In genomic region chr19:38247734-38248268, GRCh38 we compare ENCODE assay signal across 19 cellular contexts. TPM values are rescaled to one million over a fixed set of nuclear protein-coding genes. Genes with fewer than 3 reads are reported as not detected.
DNase-seq lines count a peak whose midpoint lies in the region; ATAC-seq and TF ChIP-seq lines count a peak whose summit lies in the region.
"Had no signal": no experiment of that assay in that cellular context is flagged by ENCODE, and none has a peak within 500 bp of the region (broad histone marks: within the 10 kb centered on the region; RNA-seq: fewer than 3 reads in every experiment).

No MANE protein-coding gene starts in this region.

- no peaks in the 10 kb centered on the region for H3K27me3 Mint-ChIP-seq in activated CD8-positive, alpha-beta memory T cell treated with anti-CD3 and anti-CD28 coated beads, Interleukin-2, amount 10 ng/mL, durations not matched to agents 7 days and 5 days
- H3K27me3 Mint-ChIP-seq in CD8-positive, alpha-beta T cell (ENCODE audit: low read depth), result peaks cover 7% of the 10 kb centered on the region
- H3K27me3 Mint-ChIP-seq: brain had no signal

- intact Hi-C loops in CD8-positive, alpha-beta T cell (cut with DNase I, micrococcal nuclease), result no loop called here

- H3K4me1 Mint-ChIP-seq in activated CD8-positive, alpha-beta memory T cell treated with anti-CD3 and anti-CD28 coated beads, Interleukin-2, amount 10 ng/mL, durations not matched to agents 7 days and 5 days, result peaks cover 9% of the 10 kb centered on the region
- peaks cover 4% of the 10 kb centered on the region for H3K4me1 Mint-ChIP-seq in CD8-positive, alpha-beta T cell (ENCODE audit: low read depth)

- no peak overlapping the region for H3K23ac ChIP-seq in mesenchymal stem cell (ENCODE audit: low read length in 2 of 2)

- no peak overlapping the region for H3K4me3 ChIP-seq in GM23248
- no peak overlapping the region for H3K4me3 ChIP-seq in mesenchymal stem cell (ENCODE audit: insufficient read depth in 1 of 2, low read depth in 1 of 2, low read length in 2 of 2)
- no peak overlapping the region for H3K4me3 ChIP-seq in CD8-positive, alpha-beta T cell (ENCODE audit: low read depth, low read length)
- H3K4me3 ChIP-seq: BLaER1, suprapubic skin had no signal

- no peaks in the 10 kb centered on the region for H3K9me3 Mint-ChIP-seq in activated CD8-positive, alpha-beta memory T cell treated with anti-CD3 and anti-CD28 coated beads, Interleukin-2, amount 10 ng/mL, durations not matched to agents 7 days and 5 days (ENCODE audit: low read depth)
- H3K9me3 Mint-ChIP-seq in CD8-positive, alpha-beta T cell, result no peaks in the 10 kb centered on the region
- H3K9me3 Mint-ChIP-seq: IgD-negative memory B cell, nephron progenitor cell had no signal

- peak overlapping the region; percentile 35 for H2BK120ac ChIP-seq in mesenchymal stem cell (ENCODE audit: low read depth, low read length)

- H3K9ac ChIP-seq in GM23248 (no peak overlapping the region), mesenchymal stem cell (ENCODE audit: low read length) (no peak overlapping the region)
- H3K9ac ChIP-seq: BLaER1 had no signal

- H3K36me3 ChIP-seq in GM23248 (ENCODE audit: low read depth) (no peaks in the 10 kb centered on the region), mesenchymal stem cell (ENCODE audit: control insufficient read depth in 1 of 2, insufficient read depth in 2 of 2, low read depth in 1 of 2, low read length in 2 of 2) (no peaks in the 10 kb centered on the region)
- no peaks in the 10 kb centered on the region for H3K36me3 ChIP-seq in CD8-positive, alpha-beta T cell (ENCODE audit: insufficient read depth, low read length)
- H3K36me3 ChIP-seq: suprapubic skin had no signal

- H3K27me3 ChIP-seq in GM23248 (replicated peaks; ENCODE audit: insufficient read depth), result no peaks in the 10 kb centered on the region
- H3K27me3 ChIP-seq in mesenchymal stem cell (ENCODE audit: control insufficient read depth in 1 of 2, insufficient read depth in 1 of 2, low read length in 2 of 2), result peaks cover 3 to 4% of the 10 kb centered on the region in 2 experiments
- H3K27me3 ChIP-seq in CD8-positive, alpha-beta T cell (ENCODE audit: insufficient read depth, low read length), result no peaks in the 10 kb centered on the region
- H3K27me3 ChIP-seq: BLaER1, suprapubic skin had no signal

- WGBS in GM23248 (ENCODE audit: low coverage in 1 of 2, low lambda C conversion rate in 2 of 2, missing lambda C conversion rate in 2 of 2), 2 experiments, result 83 to 84% methylated on average over 9 of the region's 9 CpGs
- 92% methylated on average over 8 of the region's 9 CpGs for WGBS in mesenchymal stem cell

- in situ Hi-C loops in GM23248 (cut with MboI), result no loop called here

- no peak overlapping the region for H3K14ac ChIP-seq in mesenchymal stem cell (ENCODE audit: low read length in 2 of 2)

- no peak overlapping the region for H2BK5ac ChIP-seq in mesenchymal stem cell (ENCODE audit: low read depth, low read length, poor library complexity, severe bottlenecking)

- no peak overlapping the region for H3K27ac Mint-ChIP-seq in activated CD8-positive, alpha-beta memory T cell treated with anti-CD3 and anti-CD28 coated beads, Interleukin-2, amount 10 ng/mL, durations not matched to agents 7 days and 5 days
- H3K27ac Mint-ChIP-seq in CD8-positive, alpha-beta T cell, result no peak overlapping the region
- H3K27ac Mint-ChIP-seq: brain, IgD-negative memory B cell, nephron progenitor cell had no signal

- H3K4me1 ChIP-seq in GM23248 (ENCODE audit: insufficient read depth) (peaks cover 19% of the 10 kb centered on the region), mesenchymal stem cell (ENCODE audit: control insufficient read depth, insufficient read depth, low read depth, low read length) (peaks cover 21% of the 10 kb centered on the region)
- no peaks in the 10 kb centered on the region for H3K4me1 ChIP-seq in CD8-positive, alpha-beta T cell (ENCODE audit: insufficient read depth, low read length)

- H3K9me3 ChIP-seq in GM23248 (ENCODE audit: low read depth) (no peaks in the 10 kb centered on the region), mesenchymal stem cell (ENCODE audit: control insufficient read depth, low read length) (no peaks in the 10 kb centered on the region)
- H3K9me3 ChIP-seq in CD8-positive, alpha-beta T cell (ENCODE audit: low read length), result no peaks in the 10 kb centered on the region
- H3K9me3 ChIP-seq: BLaER1, suprapubic skin had no signal

- H3K4me2 ChIP-seq in GM23248 (ENCODE audit: unreplicated experiment) (no peak overlapping the region), mesenchymal stem cell (ENCODE audit: low read length, poor library complexity, severe bottlenecking) (no peak overlapping the region)
- H3K4me2 ChIP-seq: BLaER1 had no signal

- H3K36me3 Mint-ChIP-seq in activated CD8-positive, alpha-beta memory T cell treated with anti-CD3 and anti-CD28 coated beads, Interleukin-2, amount 10 ng/mL, durations not matched to agents 7 days and 5 days, result no peaks in the 10 kb centered on the region
- H3K36me3 Mint-ChIP-seq in CD8-positive, alpha-beta T cell, result no peaks in the 10 kb centered on the region
- H3K36me3 Mint-ChIP-seq: brain had no signal

- POLR2A ChIA-PET in CD8-positive, alpha-beta T cell (lab: Charles Lee), result interaction anchor here (0.7 kb wide), 1 partner anchor 19 kb away, joined by 3 read pairs; no protein-coding TSS in a partner anchor

- TF ChIP-seq CTCF in CD8-positive, alpha-beta T cell (IDR thresholded peaks at IDR 0.05), result no peak

- H3K18ac ChIP-seq in mesenchymal stem cell (ENCODE audit: low read depth in 1 of 2, low read length in 2 of 2), result peak overlapping the region in 1 of 2 experiments; percentile 4

- H2BK15ac ChIP-seq in mesenchymal stem cell (ENCODE audit: low read depth, poor library complexity, severe bottlenecking), result no peak overlapping the region

- H3K27ac ChIP-seq in GM23248 (no peak overlapping the region), caudate nucleus (ENCODE audit: low read depth, low read length) (peak overlapping the region; percentile 48), mesenchymal stem cell (ENCODE audit: low read length, poor library complexity, severe bottlenecking) (no peak overlapping the region), substantia nigra (ENCODE audit: low read depth, low read length, poor library complexity, severe bottlenecking) (peak overlapping the region; percentile 58)
- no peak overlapping the region for H3K27ac ChIP-seq in CD8-positive, alpha-beta T cell (ENCODE audit: low read depth, low read length)
- H3K27ac ChIP-seq: BLaER1, suprapubic skin had no signal

- CTCF ChIA-PET in activated CD8-positive, alpha-beta memory T cell treated with anti-CD3 and anti-CD28 coated beads, Interleukin-2, amount 10 ng/mL, durations not matched to agents 7 days and 5 days (lab: Charles Lee), result interaction anchor here (0.5 to 2.5 kb wide), 2 partner anchors 70 to 126 kb away, joined by 3 to 9 read pairs; partner anchors contain the start of gene PSMD8
- CTCF ChIA-PET in CD8-positive, alpha-beta T cell (lab: Charles Lee), result interaction anchor here (0.9 to 6.4 kb wide), 2 partner anchors 86 to 88 kb away, joined by 5 to 62 read pairs; partner anchors contain the start of gene CATSPERG

- H4K20me1 ChIP-seq in GM23248 (ENCODE audit: insufficient read depth), result no peaks in the 10 kb centered on the region
- H4K20me1 ChIP-seq: BLaER1 had no signal

- no peak overlapping the region for H3K4ac ChIP-seq in mesenchymal stem cell (ENCODE audit: low read depth in 1 of 2, low read length in 2 of 2)

- H3K79me2 ChIP-seq in GM23248 (ENCODE audit: insufficient read depth), result no peaks in the 10 kb centered on the region

- DNase-seq in GM23248 (peak; percentile 41), caudate nucleus (lab: John Stamatoyannopoulos, UW) (peak in 24 of 61 donors; percentile 11 to 83 (median 37)), mesenchymal stem cell (no peak), substantia nigra (lab: John Stamatoyannopoulos, UW) (peak in 15 of 49 donors; percentile 5 to 75 (median 21)), activated gamma-delta T cell treated with Interleukin-2 at 50 U/mL for 16 hours (no peak)
- no peak for DNase-seq in activated CD8-positive, alpha-beta memory T cell treated with anti-CD3 and anti-CD28 coated beads, Interleukin-2, amount 10 ng/mL, durations not matched to agents 7 days and 5 days
- DNase-seq in CD8-positive, alpha-beta T cell, result no peak
- DNase-seq: DND-41, NCI-H1417, NCI-H345, nephron progenitor cell had no signal

- no peak overlapping the region for H3K4me3 Mint-ChIP-seq in activated CD8-positive, alpha-beta memory T cell treated with anti-CD3 and anti-CD28 coated beads, Interleukin-2, amount 10 ng/mL, durations not matched to agents 7 days and 5 days
- H3K4me3 Mint-ChIP-seq in CD8-positive, alpha-beta T cell, result no peak overlapping the region
- H3K4me3 Mint-ChIP-seq: brain, IgD-negative memory B cell, nephron progenitor cell had no signal

- no peak for ATAC-seq in activated CD8-positive, alpha-beta memory T cell treated with anti-CD3 and anti-CD28 coated beads, Interleukin-2, amount 10 ng/mL, durations not matched to agents 7 days and 5 days
- ATAC-seq in HG02981 (IDR thresholded peaks at IDR 0.05; ENCODE audit: unreplicated experiment), result no peak
- ATAC-seq in CD8-positive, alpha-beta T cell, result no peak

- no peak overlapping the region for H4K8ac ChIP-seq in mesenchymal stem cell (ENCODE audit: low read length)

- no peak overlapping the region for H2AK5ac ChIP-seq in mesenchymal stem cell (ENCODE audit: low read length, severe bottlenecking)

- no peak overlapping the region for H2BK12ac ChIP-seq in mesenchymal stem cell (ENCODE audit: low read length in 2 of 2)

- no peak overlapping the region for H4K91ac ChIP-seq in mesenchymal stem cell (ENCODE audit: low read length)

- no peaks in the 10 kb centered on the region for H3K79me1 ChIP-seq in mesenchymal stem cell (replicated peaks; ENCODE audit: low read length, poor library complexity, severe bottlenecking)

- H2AFZ ChIP-seq in GM23248 (no peak overlapping the region), mesenchymal stem cell (ENCODE audit: low read depth, low read length) (no peak overlapping the region)

- H3F3A ChIP-seq in GM23248 (ENCODE audit: insufficient read depth), result peaks cover 11% of the 10 kb centered on the region; the same call in 1 of the 2 replicates

- no peaks in the 10 kb centered on the region for H3K9me2 ChIP-seq in GM23248 (ENCODE audit: insufficient read depth)

RNA-seq across cellular contexts. Expression of gene PPP1R14A, which starts 8.4 kb away (rescaled TPM):
- total RNA-seq in GM23248 (2014; rRNA removed; shearing (Covaris generic)), result 0.65 TPM in 1 of 2 replicates, not detected in the other
- polyA plus RNA-seq in GM23248 (2016; fragmentation: Nextera tagmentation; extraction: Ambion mirVana), result 4.0 and 5.3 TPM in 2 replicates
- polyA plus RNA-seq in mesenchymal stem cell (2013, experiment 1 of 2), result 61.0 TPM
- polyA plus RNA-seq in mesenchymal stem cell (2013, experiment 2 of 2), result 54.2 TPM
- not detected for total RNA-seq in activated CD8-positive, alpha-beta memory T cell treated with anti-CD3 and anti-CD28 coated beads, Interleukin-2, amount 10 ng/mL, durations not matched to agents 7 days and 5 days
- total RNA-seq in CD8-positive, alpha-beta T cell, result not detected
- total RNA-seq: OCI-LY7 had no signal

RNA-seq across cellular contexts. Expression of gene SPINT2, which starts 16.6 kb away (rescaled TPM):
- 3.2 and 9.5 TPM in 2 replicates for total RNA-seq in GM23248 (2014; rRNA removed; shearing (Covaris generic))
- 9.3 and 9.8 TPM in 2 replicates for polyA plus RNA-seq in GM23248 (2016; fragmentation: Nextera tagmentation; extraction: Ambion mirVana)
- polyA plus RNA-seq in mesenchymal stem cell (2013, experiment 1 of 2), result 6.9 TPM
- 7.6 TPM for polyA plus RNA-seq in mesenchymal stem cell (2013, experiment 2 of 2)
- total RNA-seq in activated CD8-positive, alpha-beta memory T cell treated with anti-CD3 and anti-CD28 coated beads, Interleukin-2, amount 10 ng/mL, durations not matched to agents 7 days and 5 days, result 10 to 100 TPM in 1 of 2 experiments, 1 to 10 TPM in 1; 9.3 to 15.6 TPM
- 10 to 100 TPM; 35.7 to 38.2 TPM for total RNA-seq in CD8-positive, alpha-beta T cell

RNA-seq across cellular contexts. Expression of gene DPF1, which starts 23.8 kb away (rescaled TPM):
- 2.4 and 5.2 TPM in 2 replicates for total RNA-seq in GM23248 (2014; rRNA removed; shearing (Covaris generic))
- polyA plus RNA-seq in GM23248 (2016; fragmentation: Nextera tagmentation; extraction: Ambion mirVana), result 1.5 and 2.3 TPM in 2 replicates
- 1.4 TPM for polyA plus RNA-seq in mesenchymal stem cell (2013, experiment 1 of 2)
- polyA plus RNA-seq in mesenchymal stem cell (2013, experiment 2 of 2), result 1.3 TPM
- total RNA-seq in activated CD8-positive, alpha-beta memory T cell treated with anti-CD3 and anti-CD28 coated beads, Interleukin-2, amount 10 ng/mL, durations not matched to agents 7 days and 5 days, result under 1 TPM in 1 of 2 experiments, not detected in 1; 0.47 TPM
- total RNA-seq in CD8-positive, alpha-beta T cell, result not detected
- total RNA-seq: liver had no signal
- polyA plus RNA-seq: liver had no signal

RNA-seq across cellular contexts. Expression of gene C19orf33, which starts 56.2 kb away (rescaled TPM):
- not detected in 2 replicates for total RNA-seq in GM23248 (2014; rRNA removed; shearing (Covaris generic))
- not detected in 2 replicates for polyA plus RNA-seq in GM23248 (2016; fragmentation: Nextera tagmentation; extraction: Ambion mirVana)
- polyA plus RNA-seq in mesenchymal stem cell (2013, experiment 1 of 2), result 1.8 TPM
- 2.1 TPM for polyA plus RNA-seq in mesenchymal stem cell (2013, experiment 2 of 2)
- total RNA-seq in activated CD8-positive, alpha-beta memory T cell treated with anti-CD3 and anti-CD28 coated beads, Interleukin-2, amount 10 ng/mL, durations not matched to agents 7 days and 5 days, result not detected
- not detected for total RNA-seq in CD8-positive, alpha-beta T cell
- total RNA-seq: activated CD8-positive, alpha-beta memory T cell treated with anti-CD3 and anti-CD28 coated beads for 36 hours; OCI-LY7 had no signal

Comparison
In these comparisons a context has a peak if more than half of its experiments do, and no peak if none do; other contexts are left out.
1. H3K27ac ChIP-seq: peak in caudate nucleus (single experiment) and substantia nigra (single experiment); none in GM23248 (single experiment), mesenchymal stem cell (single experiment) and CD8-positive, alpha-beta T cell (single experiment).